In genomic region chr12:22396253-22396652, GRCh38 we compare ENCODE assay signal across 15 cellular contexts.
DNase-seq lines count a peak whose midpoint lies in the region; ATAC-seq, FAIRE-seq and TF ChIP-seq lines count a peak whose summit lies in the region.
"Had no signal": no experiment of that assay in that cellular context is flagged by ENCODE, and none has a peak within 500 bp of the region (broad histone marks: within the 10 kb centered on the region; RNA-seq: fewer than 3 reads in every experiment).

No MANE protein-coding gene starts in this region.

- H3K27ac ChIP-seq in naive thymus-derived CD4-positive, alpha-beta T cell (ENCODE audit: low read depth, low read length) = peak overlapping the region; percentile 26

- peaks cover 33% of the 10 kb centered on the region for H3K4me1 Mint-ChIP-seq in activated T-cell treated with anti-CD3 and anti-CD28 coated beads, Interleukin-2, amount 50 U/mL, for 24 hours (ENCODE audit: low read depth)
- H3K4me1 Mint-ChIP-seq in naive thymus-derived CD4-positive, alpha-beta T cell = peaks cover 20 to 48% (median 42%) of the 10 kb centered on the region in 7 donors
- H3K4me1 Mint-ChIP-seq in WTC11 = no peaks in the 10 kb centered on the region
- H3K4me1 Mint-ChIP-seq: mesothelial cell of epicardium had no signal

- H3K4me3 ChIP-seq in naive thymus-derived CD4-positive, alpha-beta T cell (ENCODE audit: low read length) = no peak overlapping the region

- no peaks in the 10 kb centered on the region for H3K36me3 Mint-ChIP-seq in activated T-cell treated with anti-CD3 and anti-CD28 coated beads, Interleukin-2, amount 50 U/mL, for 24 hours (ENCODE audit: low read depth)
- peaks cover 0 to 2% (median 0%) of the 10 kb centered on the region in 5 donors for H3K36me3 Mint-ChIP-seq in naive thymus-derived CD4-positive, alpha-beta T cell
- H3K36me3 Mint-ChIP-seq in WTC11 = peaks cover 10% of the 10 kb centered on the region
- H3K36me3 Mint-ChIP-seq: mesothelial cell of epicardium had no signal

- H3K9me3 ChIP-seq in naive thymus-derived CD4-positive, alpha-beta T cell (ENCODE audit: control insufficient read depth in 2 of 3, low read length in 3 of 3) = no peaks in the 10 kb centered on the region

- no peaks in the 10 kb centered on the region for H3K27me3 Mint-ChIP-seq in activated T-cell treated with anti-CD3 and anti-CD28 coated beads, Interleukin-2, amount 50 U/mL, for 24 hours
- no peaks in the 10 kb centered on the region for H3K27me3 Mint-ChIP-seq in naive thymus-derived CD4-positive, alpha-beta T cell
- no peaks in the 10 kb centered on the region; the same call in 1 of the 2 replicates for H3K27me3 Mint-ChIP-seq in WTC11 (ENCODE audit: low read depth)
- H3K27me3 Mint-ChIP-seq: dendritic cell treated with granulocyte-macrophage colony-stimulating factor and Interleukin-4, amounts not matched to agents 40 ng/mL and 50 ng/mL, for 4 days had no signal

- H3K4me1 ChIP-seq in naive thymus-derived CD4-positive, alpha-beta T cell (ENCODE audit: control insufficient read depth in 2 of 2, insufficient read depth in 2 of 2, low read length in 2 of 2) = peaks cover 34 to 36% of the 10 kb centered on the region in 2 donors

- FAIRE-seq in RCC 7860 (lab: Jason Lieb, UNC) = no peak

- H3K9me3 Mint-ChIP-seq in activated T-cell treated with anti-CD3 and anti-CD28 coated beads, Interleukin-2, amount 50 U/mL, for 24 hours = peaks cover 5% of the 10 kb centered on the region
- H3K9me3 Mint-ChIP-seq in naive thymus-derived CD4-positive, alpha-beta T cell = peaks cover 0 to 13% (median 4%) of the 10 kb centered on the region in 11 donors
- H3K9me3 Mint-ChIP-seq in WTC11 = peaks cover 40% of the 10 kb centered on the region

- ATAC-seq in HG03064 (IDR thresholded peaks at IDR 0.05; ENCODE audit: low read depth, unreplicated experiment) (peak; percentile 55), WTC11 (no peak)
- ATAC-seq in naive thymus-derived CD4-positive, alpha-beta T cell = peak; percentile 92
- ATAC-seq: Right ventricle myocardium inferior had no signal

- peak overlapping the region; percentile 70 for H3K27ac Mint-ChIP-seq in activated T-cell treated with anti-CD3 and anti-CD28 coated beads, Interleukin-2, amount 50 U/mL, for 24 hours
- peak overlapping the region; percentile 66 to 93 (median 85) for H3K27ac Mint-ChIP-seq in naive thymus-derived CD4-positive, alpha-beta T cell
- H3K27ac Mint-ChIP-seq in WTC11 = no peak overlapping the region
- H3K27ac Mint-ChIP-seq: dendritic cell treated with granulocyte-macrophage colony-stimulating factor and Interleukin-4, amounts not matched to agents 40 ng/mL and 50 ng/mL, for 4 days; mesothelial cell of epicardium had no signal

- DNase-seq in activated T-cell treated with anti-CD3 and anti-CD28 coated beads, Interleukin-2, amount 50 U/mL, for 24 hours = no peak
- no peak for DNase-seq in activated T-cell treated with anti-CD3 and anti-CD28 coated beads, Interleukin-2, amount 50 U/mL, for 1 hour
- peak; percentile 16 for DNase-seq in activated CD4-positive, alpha-beta T cell treated with anti-CD3 and anti-CD28 coated beads, Interleukin-2, amount 50 U/mL, for 1 hour
- DNase-seq in naive thymus-derived CD4-positive, alpha-beta T cell = peak in 7 of 9 donors; percentile 14 to 56 (median 46)
- DNase-seq in NCI-H524 (lab: John Stamatoyannopoulos, UW) (no peak), WTC11 (ENCODE audit: low spot score) (no peak), RCC 7860 (ENCODE audit: low spot score) (no peak)
- DNase-seq: amniotic stem cell, DMS153, NCI-H1417 treated with DMSO at 0.1 percent for 48 hours, NCI-H774 had no signal

- intact Hi-C loops in naive thymus-derived CD4-positive, alpha-beta T cell (cut with micrococcal nuclease) = loop anchor here in 1 of 2 donors (1.0 to 5.0 kb wide), 2 partner anchors 8 to 46 kb away; no protein-coding TSS in a partner anchor

- no peaks in the 10 kb centered on the region for H3K27me3 ChIP-seq in naive thymus-derived CD4-positive, alpha-beta T cell (ENCODE audit: control insufficient read depth in 2 of 2, insufficient read depth in 2 of 2, low read length in 2 of 2)

- TF ChIP-seq CTCF in WTC11 (IDR thresholded peaks at IDR 0.05) = no peak

- CTCF ChIA-PET in naive thymus-derived CD4-positive, alpha-beta T cell (lab: Charles Lee) = no interaction called here
- CTCF ChIA-PET in WTC11 (lab: Charles Lee) = no interaction called here

- POLR2A ChIA-PET in naive thymus-derived CD4-positive, alpha-beta T cell (lab: Charles Lee) = interaction anchor here (1.0 kb wide), 1 partner anchor 61 kb away, joined by 4 read pairs; no protein-coding TSS in a partner anchor
- POLR2A ChIA-PET in WTC11 (lab: Charles Lee) = no interaction called here

- H3K4me3 Mint-ChIP-seq in activated T-cell treated with anti-CD3 and anti-CD28 coated beads, Interleukin-2, amount 50 U/mL, for 24 hours = no peak overlapping the region
- H3K4me3 Mint-ChIP-seq in naive thymus-derived CD4-positive, alpha-beta T cell = peak overlapping the region; percentile 44 to 84 (median 73)
- H3K4me3 Mint-ChIP-seq in WTC11 = no peak overlapping the region
- H3K4me3 Mint-ChIP-seq: dendritic cell treated with granulocyte-macrophage colony-stimulating factor and Interleukin-4, amounts not matched to agents 40 ng/mL and 50 ng/mL, for 4 days; mesothelial cell of epicardium had no signal

- H3K36me3 ChIP-seq in naive thymus-derived CD4-positive, alpha-beta T cell (ENCODE audit: control insufficient read depth in 2 of 3, insufficient read depth in 3 of 3, low read length in 3 of 3) = no peaks in the 10 kb centered on the region

TF ChIP-seq in WTC11, 78 proteins besides CTCF, POLR2A, EP300 and RAD21:
- TF ChIP-seq JUN (CRISPR knock-in tag; IDR thresholded peaks at IDR 0.05) = no peak
- TF ChIP-seq, protein P1, sequence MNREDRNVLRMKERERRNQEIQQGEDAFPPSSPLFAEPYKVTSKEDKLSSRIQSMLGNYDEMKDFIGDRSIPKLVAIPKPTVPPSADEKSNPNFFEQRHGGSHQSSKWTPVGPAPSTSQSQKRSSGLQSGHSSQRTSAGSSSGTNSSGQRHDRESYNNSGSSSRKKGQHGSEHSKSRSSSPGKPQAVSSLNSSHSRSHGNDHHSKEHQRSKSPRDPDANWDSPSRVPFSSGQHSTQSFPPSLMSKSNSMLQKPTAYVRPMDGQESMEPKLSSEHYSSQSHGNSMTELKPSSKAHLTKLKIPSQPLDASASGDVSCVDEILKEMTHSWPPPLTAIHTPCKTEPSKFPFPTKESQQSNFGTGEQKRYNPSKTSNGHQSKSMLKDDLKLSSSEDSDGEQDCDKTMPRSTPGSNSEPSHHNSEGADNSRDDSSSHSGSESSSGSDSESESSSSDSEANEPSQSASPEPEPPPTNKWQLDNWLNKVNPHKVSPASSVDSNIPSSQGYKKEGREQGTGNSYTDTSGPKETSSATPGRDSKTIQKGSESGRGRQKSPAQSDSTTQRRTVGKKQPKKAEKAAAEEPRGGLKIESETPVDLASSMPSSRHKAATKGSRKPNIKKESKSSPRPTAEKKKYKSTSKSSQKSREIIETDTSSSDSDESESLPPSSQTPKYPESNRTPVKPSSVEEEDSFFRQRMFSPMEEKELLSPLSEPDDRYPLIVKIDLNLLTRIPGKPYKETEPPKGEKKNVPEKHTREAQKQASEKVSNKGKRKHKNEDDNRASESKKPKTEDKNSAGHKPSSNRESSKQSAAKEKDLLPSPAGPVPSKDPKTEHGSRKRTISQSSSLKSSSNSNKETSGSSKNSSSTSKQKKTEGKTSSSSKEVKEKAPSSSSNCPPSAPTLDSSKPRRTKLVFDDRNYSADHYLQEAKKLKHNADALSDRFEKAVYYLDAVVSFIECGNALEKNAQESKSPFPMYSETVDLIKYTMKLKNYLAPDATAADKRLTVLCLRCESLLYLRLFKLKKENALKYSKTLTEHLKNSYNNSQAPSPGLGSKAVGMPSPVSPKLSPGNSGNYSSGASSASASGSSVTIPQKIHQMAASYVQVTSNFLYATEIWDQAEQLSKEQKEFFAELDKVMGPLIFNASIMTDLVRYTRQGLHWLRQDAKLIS (CRISPR knock-in tag; IDR thresholded peaks at IDR 0.05; ENCODE audit: borderline replicate concordance) = no peak
- TF ChIP-seq ZNF232 (CRISPR knock-in tag; IDR thresholded peaks at IDR 0.05) = no peak

Comparison
In these comparisons a context has a peak if more than half of its experiments do, and no peak if none do; other contexts are left out.
1. DNase-seq: peak in activated CD4-positive, alpha-beta T cell treated with anti-CD3 and anti-CD28 coated beads, Interleukin-2, amount 50 U/mL, for 1 hour (single experiment) and naive thymus-derived CD4-positive, alpha-beta T cell (7 of 9); none in activated T-cell treated with anti-CD3 and anti-CD28 coated beads, Interleukin-2, amount 50 U/mL, for 24 hours (single experiment), activated T-cell treated with anti-CD3 and anti-CD28 coated beads, Interleukin-2, amount 50 U/mL, for 1 hour (single experiment), NCI-H524 (0 of 2), WTC11 (single experiment) and RCC 7860 (single experiment).
2. H3K4me3 Mint-ChIP-seq: peak in naive thymus-derived CD4-positive, alpha-beta T cell (10 of 10); none in activated T-cell treated with anti-CD3 and anti-CD28 coated beads, Interleukin-2, amount 50 U/mL, for 24 hours (single experiment) and WTC11 (single experiment).